Comparison of ENCODE assay signal across 16 cellular contexts in genomic region chr16:88618182-88618955, GRCh38. TPM values are rescaled to one million over a fixed set of nuclear protein-coding genes. Genes with fewer than 3 reads are reported as not detected.
A peak's percentile ranks its signal among the peaks of the same experiment; 100 is the strongest.
DNase-seq lines count a peak whose midpoint lies in the region; ATAC-seq and TF ChIP-seq lines count a peak whose summit lies in the region.
"Had no signal": no experiment of that assay in that cellular context is flagged by ENCODE, and none has a peak within 500 bp of the region (broad histone marks: within the 10 kb centered on the region; RNA-seq: fewer than 3 reads in every experiment).

No MANE protein-coding gene starts in this region.

- peaks cover 25% of the 10 kb centered on the region for H3K36me3 ChIP-seq in CD8-positive, alpha-beta memory T cell (ENCODE audit: insufficient read depth, low read length)
- H3K36me3 ChIP-seq in suprapubic skin (peaks cover 45% of the 10 kb centered on the region), gastroesophageal sphincter (peaks cover 0 to 92% of the 10 kb centered on the region in 2 donors)

- no peak for ATAC-seq in naive thymus-derived CD8-positive, alpha-beta T cell
- ATAC-seq in HG02588 (IDR thresholded peaks at IDR 0.05; ENCODE audit: unreplicated experiment): no peak
- no peak for ATAC-seq in gastroesophageal sphincter
- ATAC-seq: gastrocnemius medialis had no signal

- no peak overlapping the region for H3K4me3 ChIP-seq in CD8-positive, alpha-beta memory T cell (ENCODE audit: low read length)
- H3K4me3 ChIP-seq in suprapubic skin (no peak overlapping the region), gastroesophageal sphincter (no peak overlapping the region)
- H3K4me3 ChIP-seq: gastrocnemius medialis had no signal

- H3K4me1 ChIP-seq in CD8-positive, alpha-beta memory T cell (ENCODE audit: insufficient read depth, low read length): peaks cover 36% of the 10 kb centered on the region
- H3K4me1 ChIP-seq in suprapubic skin (peaks cover 7% of the 10 kb centered on the region), gastroesophageal sphincter (peaks cover 0 to 6% (median 0%) of the 10 kb centered on the region in 3 donors)

- TF ChIP-seq EP300 in suprapubic skin (IDR thresholded peaks at IDR 0.05) (no peak), gastroesophageal sphincter (IDR thresholded peaks at IDR 0.05) (no peak)

- CTCF ChIA-PET in CD8-positive, alpha-beta memory T cell (lab: Charles Lee): interaction anchor here (0.9 to 3.2 kb wide), 5 partner anchors 15 to 119 kb away, joined by 3 to 17 read pairs (median 5); partner anchors contain the start of genes IL17C and ZC3H18

- H3K4me1 Mint-ChIP-seq in CD8-positive, alpha-beta memory T cell: peaks cover 33 to 65% (median 46%) of the 10 kb centered on the region in 3 donors
- peaks cover 5% of the 10 kb centered on the region for H3K4me1 Mint-ChIP-seq in dendritic cell treated with granulocyte-macrophage colony-stimulating factor and Interleukin-4, amounts not matched to agents 40 ng/mL and 50 ng/mL, for 4 days (ENCODE audit: low read depth)
- H3K4me1 Mint-ChIP-seq in naive thymus-derived CD8-positive, alpha-beta T cell: peaks cover 17 to 40% (median 34%) of the 10 kb centered on the region in 4 donors

- H3K36me3 Mint-ChIP-seq in CD8-positive, alpha-beta memory T cell: peaks cover 0 to 75% (median 9%) of the 10 kb centered on the region in 3 donors
- peaks cover 92% of the 10 kb centered on the region for H3K36me3 Mint-ChIP-seq in dendritic cell treated with granulocyte-macrophage colony-stimulating factor and Interleukin-4, amounts not matched to agents 40 ng/mL and 50 ng/mL, for 4 days (ENCODE audit: low read depth)
- peaks cover 0 to 62% (median 5%) of the 10 kb centered on the region in 3 donors for H3K36me3 Mint-ChIP-seq in naive thymus-derived CD8-positive, alpha-beta T cell

- intact Hi-C loops in dendritic cell treated with granulocyte-macrophage colony-stimulating factor and Interleukin-4, amounts not matched to agents 40 ng/mL and 50 ng/mL, for 4 days (cut with micrococcal nuclease): no loop called here

- no peak for DNase-seq in CD8-positive, alpha-beta memory T cell
- DNase-seq in LHCN-M2 (ENCODE audit: low read depth) (peak; percentile 42), suprapubic skin (ENCODE audit: low spot score in 2 of 2) (no peak), epidermal melanocyte (ENCODE audit: insufficient read length, low spot score) (no peak)
- no peak for DNase-seq in naive thymus-derived CD8-positive, alpha-beta T cell
- DNase-seq: activated CD4-positive, CD25-positive, alpha-beta regulatory T cell; C1 segment of cervical spinal cord; effector CD8-positive, alpha-beta T cell; gastrocnemius medialis; islet precursor cell; NCI-H446; stimulated activated CD4-positive, alpha-beta T cell treated with anti-CD3 and anti-CD28 coated beads, Interleukin-4, amount 100 ng/mL, for 1 hour had no signal

- TF ChIP-seq CTCF in suprapubic skin (IDR thresholded peaks at IDR 0.05) (no peak), gastroesophageal sphincter (IDR thresholded peaks at IDR 0.05) (no peak)

- no peaks in the 10 kb centered on the region for H3K9me3 ChIP-seq in CD8-positive, alpha-beta memory T cell (ENCODE audit: low read length)
- H3K9me3 ChIP-seq in suprapubic skin (no peaks in the 10 kb centered on the region), gastroesophageal sphincter (no peaks in the 10 kb centered on the region)
- H3K9me3 ChIP-seq: gastrocnemius medialis had no signal

- peaks cover 0 to 4% of the 10 kb centered on the region in 2 donors for H3K27me3 Mint-ChIP-seq in CD8-positive, alpha-beta memory T cell
- no peaks in the 10 kb centered on the region for H3K27me3 Mint-ChIP-seq in dendritic cell treated with granulocyte-macrophage colony-stimulating factor and Interleukin-4, amounts not matched to agents 40 ng/mL and 50 ng/mL, for 4 days
- peaks cover 0 to 1% (median 0%) of the 10 kb centered on the region in 5 donors for H3K27me3 Mint-ChIP-seq in naive thymus-derived CD8-positive, alpha-beta T cell

- peak overlapping the region; percentile 97 to 100 (median 100) for H3K27ac Mint-ChIP-seq in CD8-positive, alpha-beta memory T cell
- H3K27ac Mint-ChIP-seq in dendritic cell treated with granulocyte-macrophage colony-stimulating factor and Interleukin-4, amounts not matched to agents 40 ng/mL and 50 ng/mL, for 4 days: peak overlapping the region; percentile 20
- peak overlapping the region; percentile 91 to 100 (median 98) for H3K27ac Mint-ChIP-seq in naive thymus-derived CD8-positive, alpha-beta T cell

- WGBS in suprapubic skin: 89% methylated on average over 19 of the region's 20 CpGs
- WGBS in gastroesophageal sphincter (ENCODE audit: low coverage in 1 of 2), 2 donors: 66 to 77% methylated on average over 4 to 9 of the region's 20 CpGs

- POLR2A ChIA-PET in CD8-positive, alpha-beta memory T cell (lab: Charles Lee): interaction anchor here (0.8 to 3.1 kb wide), 3 partner anchors 10 to 84 kb away, joined by 3 to 29 read pairs (median 26); no protein-coding TSS in a partner anchor
- POLR2A ChIA-PET in naive thymus-derived CD8-positive, alpha-beta T cell (lab: Charles Lee): no interaction called here

- H3K27ac ChIP-seq in CD8-positive, alpha-beta memory T cell (ENCODE audit: low read depth, low read length): peak overlapping the region; percentile 80
- H3K27ac ChIP-seq in suprapubic skin (no peak overlapping the region), gastroesophageal sphincter (no peak overlapping the region)
- H3K27ac ChIP-seq: gastrocnemius medialis had no signal

- no peak for TF ChIP-seq POLR2A in suprapubic skin (IDR thresholded peaks at IDR 0.05)
- TF ChIP-seq POLR2A in gastroesophageal sphincter (IDR thresholded peaks at IDR 0.05): no peak

- peaks cover 0 to 2% (median 2%) of the 10 kb centered on the region in 5 donors for H3K9me3 Mint-ChIP-seq in CD8-positive, alpha-beta memory T cell
- no peaks in the 10 kb centered on the region for H3K9me3 Mint-ChIP-seq in dendritic cell treated with granulocyte-macrophage colony-stimulating factor and Interleukin-4, amounts not matched to agents 40 ng/mL and 50 ng/mL, for 4 days
- no peaks in the 10 kb centered on the region for H3K9me3 Mint-ChIP-seq in naive thymus-derived CD8-positive, alpha-beta T cell

- H3K4me3 Mint-ChIP-seq in CD8-positive, alpha-beta memory T cell: peak overlapping the region in 3 of 7 donors; percentile 26 to 77 (median 35)
- no peak overlapping the region for H3K4me3 Mint-ChIP-seq in dendritic cell treated with granulocyte-macrophage colony-stimulating factor and Interleukin-4, amounts not matched to agents 40 ng/mL and 50 ng/mL, for 4 days
- peak overlapping the region in 1 of 10 donors; percentile 20 for H3K4me3 Mint-ChIP-seq in naive thymus-derived CD8-positive, alpha-beta T cell

- H3K27me3 ChIP-seq in CD8-positive, alpha-beta memory T cell (ENCODE audit: insufficient read depth, low read length, poor library complexity, severe bottlenecking): no peaks in the 10 kb centered on the region
- H3K27me3 ChIP-seq in suprapubic skin: no peaks in the 10 kb centered on the region
- no peaks in the 10 kb centered on the region for H3K27me3 ChIP-seq in gastroesophageal sphincter
- H3K27me3 ChIP-seq: gastrocnemius medialis had no signal

RNA-seq across cellular contexts. Expression of gene IL17C, which starts 20.0 kb away (rescaled TPM):
- total RNA-seq in CD8-positive, alpha-beta memory T cell: under 1 TPM in 1 of 2 experiments, not detected in 1; 0.22 TPM
- polyA plus RNA-seq in CD8-positive, alpha-beta memory T cell: not detected
- total RNA-seq in LHCN-M2 (2014; rRNA removed) (not detected in 2 replicates), suprapubic skin (not detected), gastroesophageal sphincter (not detected)
- polyA plus RNA-seq in LHCN-M2 (2012): not detected
- total RNA-seq in naive thymus-derived CD8-positive, alpha-beta T cell: under 1 TPM; 0.49 to 0.60 TPM
- under 1 TPM in 2 of 3 donors, not detected in 1; 0.16 to 0.69 TPM for polyA plus RNA-seq in naive thymus-derived CD8-positive, alpha-beta T cell
- total RNA-seq: gastrocnemius medialis, pulmonary artery endothelial cell had no signal

RNA-seq across cellular contexts. Expression of gene CYBA, which starts 32.5 kb away (rescaled TPM):
- total RNA-seq in CD8-positive, alpha-beta memory T cell: 100 to 1,000 TPM; 208 to 237 TPM
- polyA plus RNA-seq in CD8-positive, alpha-beta memory T cell: 1,129 TPM
- total RNA-seq in LHCN-M2 (2014; rRNA removed) (0.52 and 0.90 TPM in 2 replicates), suprapubic skin (10 to 100 TPM; 22.4 to 39.1 (median 29.7) TPM), gastroesophageal sphincter (100 to 1,000 TPM in 1 of 4 donors, 10 to 100 TPM in 3; 19.9 to 135 (median 79.1) TPM)
- polyA plus RNA-seq in LHCN-M2 (2012): 0.98 TPM
- 100 to 1,000 TPM; 231 to 235 TPM for total RNA-seq in naive thymus-derived CD8-positive, alpha-beta T cell
- 100 to 1,000 TPM; 625 to 787 (median 649) TPM for polyA plus RNA-seq in naive thymus-derived CD8-positive, alpha-beta T cell

RNA-seq across cellular contexts. Expression of gene MVD, which starts 44.5 kb away (rescaled TPM):
- 10 to 100 TPM; 58.0 to 59.7 TPM for total RNA-seq in CD8-positive, alpha-beta memory T cell
- 25.6 TPM for polyA plus RNA-seq in CD8-positive, alpha-beta memory T cell
- 31.8 and 37.8 TPM in 2 replicates for total RNA-seq in LHCN-M2 (2014; rRNA removed)
- polyA plus RNA-seq in LHCN-M2 (2012): 59.0 TPM
- 10 to 100 TPM; 40.2 to 42.7 TPM for total RNA-seq in naive thymus-derived CD8-positive, alpha-beta T cell
- polyA plus RNA-seq in naive thymus-derived CD8-positive, alpha-beta T cell: 10 to 100 TPM; 14.4 to 20.4 (median 18.5) TPM
- total RNA-seq in suprapubic skin: 10 to 100 TPM; 18.9 to 77.6 (median 44.7) TPM
- 10 to 100 TPM; 21.3 to 30.3 (median 26.6) TPM for total RNA-seq in gastroesophageal sphincter

RNA-seq across cellular contexts. Expression of gene ZC3H18, which starts 48.2 kb away (rescaled TPM):
- total RNA-seq in CD8-positive, alpha-beta memory T cell: 100 to 1,000 TPM in 1 of 2 experiments, 10 to 100 TPM in 1; 91.4 to 102 TPM
- polyA plus RNA-seq in CD8-positive, alpha-beta memory T cell: 21.6 TPM
- 15.8 and 20.0 TPM in 2 replicates for total RNA-seq in LHCN-M2 (2014; rRNA removed)
- polyA plus RNA-seq in LHCN-M2 (2012): 19.7 TPM
- 10 to 100 TPM; 78.7 to 81.2 TPM for total RNA-seq in naive thymus-derived CD8-positive, alpha-beta T cell
- 10 to 100 TPM in 2 of 3 donors, 1 to 10 TPM in 1; 7.3 to 25.1 (median 15.9) TPM for polyA plus RNA-seq in naive thymus-derived CD8-positive, alpha-beta T cell
- total RNA-seq in suprapubic skin: 10 to 100 TPM; 15.7 to 20.8 (median 20.3) TPM
- 10 to 100 TPM; 15.8 to 40.6 (median 23.3) TPM for total RNA-seq in gastroesophageal sphincter

Comparison
In these comparisons a context has a peak if more than half of its experiments do, and no peak if none do; other contexts are left out.
1. H3K27ac Mint-ChIP-seq: peak in every context shown above with its lines; median percentile 100 in CD8-positive, alpha-beta memory T cell; 98 in naive thymus-derived CD8-positive, alpha-beta T cell; 20 in dendritic cell treated with granulocyte-macrophage colony-stimulating factor and Interleukin-4, amounts not matched to agents 40 ng/mL and 50 ng/mL, for 4 days.
2. RNA of gene CYBA, which starts 32.5 kb away (total RNA-seq): 208 to 237 TPM in CD8-positive, alpha-beta memory T cell, 231 to 235 TPM in naive thymus-derived CD8-positive, alpha-beta T cell, 19.9 to 135 TPM in gastroesophageal sphincter and 22.4 to 39.1 TPM in suprapubic skin; 0.52 to 0.90 TPM in LHCN-M2; every median in the first group is over 10 times any median in the second.